ENCODE assay signal across 6 cellular contexts in the genomic region with DNA sequence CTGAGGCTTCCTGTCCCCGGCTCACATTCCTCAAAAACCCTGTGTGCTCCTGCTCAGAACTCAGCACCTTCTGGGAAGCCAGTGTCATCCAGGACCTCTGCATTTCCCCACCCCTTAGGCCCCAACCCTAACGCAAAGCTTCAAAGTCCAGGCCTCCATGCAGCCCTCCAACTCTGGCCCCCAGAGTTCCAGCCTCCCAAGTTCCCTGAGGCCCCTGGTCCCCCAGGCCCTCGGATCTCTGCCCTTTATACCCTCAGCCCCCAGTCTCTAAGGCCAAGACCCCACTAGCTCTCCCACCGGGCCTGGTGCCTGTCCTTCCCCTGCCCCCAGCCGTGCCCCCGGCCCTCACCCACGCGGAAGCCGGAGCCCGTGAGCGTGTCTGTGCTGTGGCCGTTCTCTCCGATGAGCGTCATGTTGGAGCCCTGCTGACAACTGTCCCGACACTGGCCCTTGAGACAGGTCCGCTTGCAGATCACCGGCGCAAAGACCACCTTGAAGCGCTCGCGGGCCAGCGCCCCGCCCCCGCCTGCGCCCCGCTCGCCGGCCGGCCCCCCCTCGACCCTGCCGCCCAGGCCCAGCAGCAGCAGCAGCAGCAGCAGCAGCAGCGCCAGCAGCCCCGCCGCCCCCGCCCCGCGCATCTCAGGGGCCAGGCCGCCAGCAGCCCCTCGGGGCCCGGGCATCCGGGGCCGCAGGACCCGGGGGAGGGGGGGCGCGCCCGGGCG.
DNase-seq lines count a peak whose midpoint lies in the region.

No MANE protein-coding gene starts in this region.

- peak overlapping the region; percentile 26 to 54 for H3K4me3 ChIP-seq in duodenal mucosa (ENCODE audit: low read depth in 1 of 2, low read length in 2 of 2)

- DNase-seq in NCI-H69 (lab: John Stamatoyannopoulos, UW) (peak; percentile 59), retina (peak; percentile 32), SHP77 treated with DMSO at 0.1 percent for 48 hours (lab: John Stamatoyannopoulos, UW) (no peak), SIG-M5 treated with dmso at 0.1 percent for 504 hours (lab: John Stamatoyannopoulos, UW; ENCODE audit: unreplicated experiment) (no peak), dedifferentiated amniotic fluid mesenchymal stem cell (ENCODE audit: extremely low spot score) (no peak)

- no peaks in the 10 kb centered on the region for H3K27me3 ChIP-seq in duodenal mucosa (ENCODE audit: control insufficient read depth in 1 of 2, insufficient read depth in 2 of 2, low read length in 2 of 2)

- H3K9me3 ChIP-seq in duodenal mucosa (ENCODE audit: control insufficient read depth in 1 of 2, low read length in 2 of 2) = no peaks in the 10 kb centered on the region

- H3K27ac ChIP-seq in duodenal mucosa (ENCODE audit: low read depth, low read length) = peak overlapping the region; percentile 49

- H3K9ac ChIP-seq in duodenal mucosa (ENCODE audit: low read depth in 1 of 2, low read length in 2 of 2) = peak overlapping the region; percentile 8 to 11

- H3K4me1 ChIP-seq in duodenal mucosa (ENCODE audit: control insufficient read depth in 1 of 2, insufficient read depth in 2 of 2, low read length in 2 of 2) = peaks cover 40 to 50% of the 10 kb centered on the region in 2 donors

- no peaks in the 10 kb centered on the region for H3K36me3 ChIP-seq in duodenal mucosa (ENCODE audit: control insufficient read depth in 1 of 2, insufficient read depth in 2 of 2, low read length in 2 of 2)

Comparison
In these comparisons a context has a peak if more than half of its experiments do, and no peak if none do; other contexts are left out.
1. DNase-seq: peak in NCI-H69 (single experiment) and retina (single experiment); none in SHP77 treated with DMSO at 0.1 percent for 48 hours (single experiment), SIG-M5 treated with dmso at 0.1 percent for 504 hours (single experiment) and dedifferentiated amniotic fluid mesenchymal stem cell (single experiment).